In the genomic region with DNA sequence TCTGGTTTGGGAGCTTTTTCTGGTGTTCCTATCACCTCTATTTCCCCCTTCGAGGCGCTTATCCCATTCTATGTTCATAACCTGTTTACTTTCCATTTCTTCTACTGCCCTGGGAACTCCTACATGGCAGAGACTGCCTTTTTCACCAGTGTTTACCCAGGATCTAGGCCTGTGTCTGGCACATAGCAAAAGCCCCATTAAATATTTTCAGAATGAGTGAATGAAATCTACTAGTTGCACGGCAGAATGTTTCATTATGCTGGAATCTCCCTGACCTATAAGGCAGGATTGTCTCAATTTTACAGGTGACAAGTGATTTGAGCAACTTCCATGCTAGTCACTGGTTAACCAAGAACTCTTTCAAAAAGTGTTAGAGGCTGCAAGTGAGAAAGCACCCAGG, we compare ENCODE assay signal across 20 cellular contexts.
A peak's percentile ranks its signal among the peaks of the same experiment; 100 is the strongest.
DNase-seq lines count a peak whose midpoint lies in the region; FAIRE-seq and TF ChIP-seq lines count a peak whose summit lies in the region.
"Had no signal": no experiment of that assay in that cellular context is flagged by ENCODE, and none has a peak within 500 bp of the region (broad histone marks: within the 10 kb centered on the region; RNA-seq: fewer than 3 reads in every experiment).

No MANE protein-coding gene starts in this region.

- no peak for TF ChIP-seq CTCF in astrocyte (IDR thresholded peaks at IDR 0.05; ENCODE audit: insufficient read depth, low read depth, low read length)
- TF ChIP-seq CTCF in A673 (conservative IDR thresholded peaks at IDR 0.05; ENCODE audit: low read depth, low read length), result no peak
- no peak for TF ChIP-seq CTCF in tibial artery (IDR thresholded peaks at IDR 0.05)
- TF ChIP-seq CTCF in right atrium auricular region (IDR thresholded peaks at IDR 0.05), result no peak

- peaks cover 6% of the 10 kb centered on the region for H3K9me3 Mint-ChIP-seq in astrocyte (ENCODE audit: unreplicated experiment)
- H3K9me3 Mint-ChIP-seq: activated naive CD4-positive, alpha-beta T cell treated with anti-CD3 and anti-CD28 coated beads for 36 hours had no signal

- H4K20me1 ChIP-seq in astrocyte (ENCODE audit: insufficient read depth, low read length), result no peaks in the 10 kb centered on the region

- H2AFZ ChIP-seq in astrocyte (ENCODE audit: low read depth, low read length), result no peak overlapping the region
- H2AFZ ChIP-seq: neural progenitor cell had no signal

- POLR2A ChIA-PET in A673 (lab: Charles Lee; ENCODE audit: low non-redundant PET), result no interaction called here

- H3K36me3 ChIP-seq in astrocyte (ENCODE audit: insufficient read depth, low read length) (peaks cover 2% of the 10 kb centered on the region), A673 (ENCODE audit: insufficient read depth, low read length, poor library complexity, severe bottlenecking) (no peaks in the 10 kb centered on the region), tibial artery (peaks cover 3 to 9% (median 7%) of the 10 kb centered on the region in 3 donors), right atrium auricular region (peaks cover 7% of the 10 kb centered on the region)
- H3K36me3 ChIP-seq: neural progenitor cell, thoracic aorta had no signal

- H3K36me3 Mint-ChIP-seq in astrocyte (ENCODE audit: low read depth, unreplicated experiment), result peaks cover 22% of the 10 kb centered on the region

- CTCF ChIA-PET in A673 (lab: Charles Lee), result interaction anchor here (0.6 kb wide), 1 partner anchor 519 kb away, joined by 3 read pairs; no protein-coding TSS in a partner anchor

- peak overlapping the region; percentile 54 for H3K4me2 ChIP-seq in astrocyte (ENCODE audit: low read length)
- H3K4me2 ChIP-seq: KMS-11, neural progenitor cell had no signal

- in situ Hi-C loops in ACHN (cut with HindIII; ENCODE audit: low pct_ligation_motif_present, low pct_unique_long_range_greater_than_20kb, low sequenced_read_pairs), result no loop called here

- H3K79me2 ChIP-seq in astrocyte (ENCODE audit: insufficient read depth, low read length), result no peaks in the 10 kb centered on the region

- H3K4me1 ChIP-seq in astrocyte (ENCODE audit: insufficient read depth, low read length) (peaks cover 19% of the 10 kb centered on the region), A673 (ENCODE audit: insufficient read depth, low read length, poor library complexity, severe bottlenecking) (no peaks in the 10 kb centered on the region), tibial artery (peaks cover 0 to 13% (median 5%) of the 10 kb centered on the region in 4 donors), right atrium auricular region (peaks cover 0 to 15% of the 10 kb centered on the region in 2 donors)
- H3K4me1 ChIP-seq: neural progenitor cell, spleen had no signal

- no peaks in the 10 kb centered on the region for H3K27me3 ChIP-seq in astrocyte (ENCODE audit: insufficient read depth, low read length)
- H3K27me3 ChIP-seq in A673 (replicated peaks; ENCODE audit: insufficient read depth, low read depth, low read length, poor library complexity), result no peaks in the 10 kb centered on the region
- H3K27me3 ChIP-seq in tibial artery, result no peaks in the 10 kb centered on the region
- no peaks in the 10 kb centered on the region for H3K27me3 ChIP-seq in right atrium auricular region
- H3K27me3 ChIP-seq: neural progenitor cell, SJCRH30, spleen had no signal

- H3K4me3 ChIP-seq in astrocyte (ENCODE audit: insufficient read depth, low read depth, low read length) (no peak overlapping the region), A673 (ENCODE audit: low read depth, low read length, poor library complexity, severe bottlenecking) (no peak overlapping the region), tibial artery (no peak overlapping the region), right atrium auricular region (no peak overlapping the region)
- H3K4me3 ChIP-seq: lung, neural progenitor cell, SJCRH30, spleen, thoracic aorta had no signal

- H3K27ac ChIP-seq in astrocyte (ENCODE audit: low read depth, low read length) (peak overlapping the region; percentile 87), A673 (ENCODE audit: low read depth, low read length, poor library complexity, severe bottlenecking) (no peak overlapping the region), tibial artery (no peak overlapping the region), right atrium auricular region (no peak overlapping the region)
- H3K27ac ChIP-seq: KMS-11, neural progenitor cell, SJCRH30 had no signal

- peak; percentile 74 for DNase-seq in ACHN
- peak; percentile 51 for DNase-seq in HS-27A (ENCODE audit: low read depth)
- DNase-seq in astrocyte (ENCODE audit: low read depth), result peak; percentile 65
- peak; percentile 80 for DNase-seq in kidney glomerular epithelial cell (lab: John Stamatoyannopoulos, UW)
- no peak for DNase-seq in A673 (ENCODE audit: low spot score)
- no peak for DNase-seq in tibial artery
- DNase-seq in right atrium auricular region (ENCODE audit: low spot score), result no peak
- no peak for DNase-seq in NCI-H2171 treated with DMSO at 0.1 percent for 48 hours (lab: John Stamatoyannopoulos, UW)
- DNase-seq: activated naive CD4-positive, alpha-beta T cell treated with anti-CD3 and anti-CD28 coated beads for 36 hours; AML-193; erythroblast; NCI-H187 treated with DMSO at 0.1 percent for 48 hours; NCI-H774; SJCRH30; spleen had no signal

- H3K9ac ChIP-seq in astrocyte (ENCODE audit: low read length), result peak overlapping the region; percentile 34
- H3K9ac ChIP-seq: KMS-11, neural progenitor cell had no signal

- no peak overlapping the region for H3K4me3 Mint-ChIP-seq in astrocyte (ENCODE audit: unreplicated experiment)
- H3K4me3 Mint-ChIP-seq: activated naive CD4-positive, alpha-beta T cell treated with anti-CD3 and anti-CD28 coated beads for 36 hours; neural progenitor cell had no signal

- H3K9me3 ChIP-seq in astrocyte (ENCODE audit: insufficient read depth, low read depth, low read length) (no peaks in the 10 kb centered on the region), A673 (ENCODE audit: low read depth, low read length, poor library complexity, severe bottlenecking) (no peaks in the 10 kb centered on the region), tibial artery (no peaks in the 10 kb centered on the region), right atrium auricular region (no peaks in the 10 kb centered on the region)
- H3K9me3 ChIP-seq: SJCRH30, thoracic aorta had no signal

- no TSS peak for BruUV-seq in A673 (replicated peaks; lab: Mats Ljungman, UMichigan)

- H3K27ac Mint-ChIP-seq in astrocyte (ENCODE audit: unreplicated experiment), result peak overlapping the region; percentile 88
- H3K27ac Mint-ChIP-seq: activated naive CD4-positive, alpha-beta T cell treated with anti-CD3 and anti-CD28 coated beads for 36 hours; neural progenitor cell had no signal

- intact Hi-C loops in A673 (cut with micrococcal nuclease; ENCODE audit: unreplicated experiment) (no loop called here), tibial artery (cut with DNase I; ENCODE audit: low total_unique reads) (no loop called here)

- peaks cover 23% of the 10 kb centered on the region for H3K4me1 Mint-ChIP-seq in astrocyte (ENCODE audit: low read depth, unreplicated experiment)

- no peak for FAIRE-seq in astrocyte (lab: Jason Lieb, UNC)
- FAIRE-seq: GM12892 had no signal

- H3K27me3 Mint-ChIP-seq in astrocyte (ENCODE audit: low read depth, unreplicated experiment), result no peaks in the 10 kb centered on the region

Comparison
In these comparisons a context has a peak if more than half of its experiments do, and no peak if none do; other contexts are left out.
1. DNase-seq: peak in ACHN (single experiment), HS-27A (single experiment), astrocyte (single experiment) and kidney glomerular epithelial cell (single experiment); none in A673 (single experiment), tibial artery (0 of 2), right atrium auricular region (single experiment) and NCI-H2171 treated with DMSO at 0.1 percent for 48 hours (single experiment).